In the genomic region with DNA sequence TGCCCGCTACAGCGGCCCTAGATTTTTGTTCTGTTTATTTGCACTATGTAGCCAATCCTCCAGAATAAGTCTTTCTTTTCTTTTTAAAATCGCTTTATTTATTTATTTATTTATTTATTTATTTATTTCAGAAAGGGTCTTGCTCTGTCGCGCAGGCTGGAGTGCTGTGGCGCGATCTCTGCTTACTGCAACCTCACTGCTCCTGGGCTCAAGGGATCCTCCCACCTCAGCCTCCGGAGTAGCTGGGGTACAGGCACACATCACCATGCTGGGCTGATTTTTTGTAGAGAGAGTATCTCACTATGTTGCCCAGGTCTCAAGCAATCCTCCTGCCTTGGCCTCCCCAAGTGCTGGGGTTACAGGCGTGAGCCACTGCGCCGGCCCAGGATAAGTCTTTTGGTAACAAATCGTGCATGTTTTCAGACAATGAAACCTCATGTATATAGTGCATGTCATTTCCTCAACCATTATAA, we compare ENCODE assay signal across 9 cellular contexts. TPM values are rescaled to one million over a fixed set of nuclear protein-coding genes. Genes with fewer than 3 reads are reported as not detected.
DNase-seq lines count a peak whose midpoint lies in the region; ATAC-seq and TF ChIP-seq lines count a peak whose summit lies in the region.
"Had no signal": no experiment of that assay in that cellular context is flagged by ENCODE, and none has a peak within 500 bp of the region (broad histone marks: within the 10 kb centered on the region; RNA-seq: fewer than 3 reads in every experiment).

No MANE protein-coding gene starts in this region.

- no peak overlapping the region; the same call in 1 of the 2 replicates for H3K27ac ChIP-seq in SJCRH30
- H3K27ac ChIP-seq in psoas muscle: peak overlapping the region; percentile 78

- H3K36me3 ChIP-seq in SJCRH30 (peaks cover 7% of the 10 kb centered on the region), psoas muscle (ENCODE audit: insufficient read depth in 1 of 2, low read depth in 1 of 2) (peaks cover 4 to 23% of the 10 kb centered on the region in 2 donors)

- H3K4me3 ChIP-seq in SJCRH30 (peak overlapping the region; percentile 95), fibroblast of pulmonary artery (replicated peaks; ENCODE audit: low read depth, low read length) (peak overlapping the region; percentile 86), psoas muscle (peak overlapping the region; percentile 95), lower leg skin (ENCODE audit: low read depth, poor library complexity, severe bottlenecking) (no peak overlapping the region)

- H3K27me3 ChIP-seq in SJCRH30 (no peaks in the 10 kb centered on the region), psoas muscle (ENCODE audit: insufficient read depth in 3 of 3, low read length in 2 of 3) (no peaks in the 10 kb centered on the region)

- DNase-seq in SJCRH30: no peak
- DNase-seq in fibroblast of pulmonary artery (ENCODE audit: low read depth): no peak
- no peak for DNase-seq in psoas muscle
- DNase-seq in lower leg skin (ENCODE audit: low spot score in 2 of 2): no peak
- no peak for DNase-seq in NCI-H526 (lab: John Stamatoyannopoulos, UW)
- DNase-seq in GM20000 (ENCODE audit: low spot score): no peak
- no peak for DNase-seq in germinal center (ENCODE audit: low spot score)

- TF ChIP-seq CTCF in fibroblast of pulmonary artery (IDR thresholded peaks at IDR 0.05; ENCODE audit: low read length, missing control alignments) (no peak), psoas muscle (IDR thresholded peaks at IDR 0.05) (no peak), lower leg skin (IDR thresholded peaks at IDR 0.05) (no peak), GM20000 (IDR thresholded peaks at IDR 0.05; ENCODE audit: extremely low read depth, missing control alignments) (no peak)

- 58 to 59% (median 58%) methylated on average over 12 of the region's 12 CpGs for WGBS in psoas muscle, 3 donors
- WGBS in lower leg skin, 2 donors: 60 to 61% methylated on average over 12 of the region's 12 CpGs

- ATAC-seq in GM18907 (IDR thresholded peaks at IDR 0.05; ENCODE audit: unreplicated experiment): peak; percentile 4
- ATAC-seq in psoas muscle: peak in 2 of 4 donors; percentile 13 to 18

- no peak for TF ChIP-seq POLR2A in lower leg skin (IDR thresholded peaks at IDR 0.05)

- peaks cover 11% of the 10 kb centered on the region; the same call in 1 of the 2 replicates for H3K4me1 ChIP-seq in SJCRH30
- peaks cover 14% of the 10 kb centered on the region for H3K4me1 ChIP-seq in psoas muscle

- intact Hi-C loops in psoas muscle (cut with DNase I): loop anchor here (10.0 kb wide), 2 partner anchors 155 to 265 kb away; partner anchors contain the start of genes CLPX (in 1 of the 2) and RNU5A-1 (in 1 of the 2)
- intact Hi-C loops in lower leg skin (cut with DNase I; ENCODE audit: low total_unique reads): no loop called here

- no peaks in the 10 kb centered on the region for H3K9me3 ChIP-seq in SJCRH30 (replicated peaks)
- H3K9me3 ChIP-seq in psoas muscle: no peaks in the 10 kb centered on the region

RNA-seq across cellular contexts. Expression of gene MTFMT, which starts 0.3 kb away (rescaled TPM):
- 16.6 and 21.9 TPM in 2 replicates for total RNA-seq in SJCRH30 (2014; rRNA removed; shearing (Covaris generic))
- total RNA-seq in psoas muscle: 10 to 100 TPM in 3 of 4 donors, 1 to 10 TPM in 1; 9.5 to 18.1 (median 14.8) TPM
- 10 to 100 TPM in 2 of 3 donors, 1 to 10 TPM in 1; 9.4 to 14.4 (median 10.0) TPM for polyA plus RNA-seq in psoas muscle
- 10 to 100 TPM; 12.3 to 21.9 (median 15.0) TPM for total RNA-seq in lower leg skin

RNA-seq across cellular contexts. Expression of gene SLC51B, which starts 15.4 kb away (rescaled TPM):
- 0.36 TPM in 1 of 2 replicates, not detected in the other for total RNA-seq in SJCRH30 (2014; rRNA removed; shearing (Covaris generic))
- total RNA-seq in psoas muscle (not detected), lower leg skin (under 1 TPM in 1 of 4 donors, not detected in 3; 0.65 TPM)
- polyA plus RNA-seq in psoas muscle: under 1 TPM in 2 of 3 donors, not detected in 1; 0.04 to 0.07 TPM
- total RNA-seq: T-helper 1 cell treated with Interleukin-12 subunit alpha and Interleukin-12 subunit beta and Interleukin-4 antibody, amounts not matched to agents 30 ng/mL and 1 ng/mL, for 36 hours had no signal

RNA-seq across cellular contexts. Expression of gene RASL12, which starts 38.0 kb away (rescaled TPM):
- 0.08 TPM in 1 of 2 replicates, not detected in the other for total RNA-seq in SJCRH30 (2014; rRNA removed; shearing (Covaris generic))
- 1 to 10 TPM; 2.5 to 6.3 (median 3.2) TPM for total RNA-seq in psoas muscle
- polyA plus RNA-seq in psoas muscle: 1 to 10 TPM; 2.6 to 3.0 (median 3.0) TPM
- total RNA-seq in lower leg skin: 10 to 100 TPM in 1 of 4 donors, 1 to 10 TPM in 3; 1.7 to 18.9 (median 7.7) TPM
- total RNA-seq: T-helper 1 cell treated with Interleukin-12 subunit alpha and Interleukin-12 subunit beta and Interleukin-4 antibody, amounts not matched to agents 30 ng/mL and 1 ng/mL, for 36 hours had no signal

RNA-seq across cellular contexts. Expression of gene SPG21, which starts 40.1 kb away (rescaled TPM):
- 79.9 and 88.6 TPM in 2 replicates for total RNA-seq in SJCRH30 (2014; rRNA removed; shearing (Covaris generic))
- total RNA-seq in psoas muscle (10 to 100 TPM; 38.6 to 66.9 (median 52.1) TPM), lower leg skin (10 to 100 TPM; 54.3 to 93.1 (median 76.6) TPM)
- polyA plus RNA-seq in psoas muscle: 100 to 1,000 TPM in 1 of 3 donors, 10 to 100 TPM in 2; 58.4 to 106 (median 58.4) TPM

RNA-seq across cellular contexts. Expression of gene KBTBD13, which starts 46.8 kb away (rescaled TPM):
- 0.08 and 0.15 TPM in 2 replicates for total RNA-seq in SJCRH30 (2014; rRNA removed; shearing (Covaris generic))
- total RNA-seq in psoas muscle: 1 to 10 TPM; 1.3 to 5.7 (median 3.4) TPM
- 1 to 10 TPM in 2 of 3 donors, under 1 TPM in 1; 0.12 to 5.7 (median 1.2) TPM for polyA plus RNA-seq in psoas muscle
- total RNA-seq in lower leg skin: not detected
- total RNA-seq: T-helper 1 cell treated with Interleukin-12 subunit alpha and Interleukin-12 subunit beta and Interleukin-4 antibody, amounts not matched to agents 30 ng/mL and 1 ng/mL, for 36 hours had no signal
